ENCODE assay signal across 3 cellular contexts in the genomic region with DNA sequence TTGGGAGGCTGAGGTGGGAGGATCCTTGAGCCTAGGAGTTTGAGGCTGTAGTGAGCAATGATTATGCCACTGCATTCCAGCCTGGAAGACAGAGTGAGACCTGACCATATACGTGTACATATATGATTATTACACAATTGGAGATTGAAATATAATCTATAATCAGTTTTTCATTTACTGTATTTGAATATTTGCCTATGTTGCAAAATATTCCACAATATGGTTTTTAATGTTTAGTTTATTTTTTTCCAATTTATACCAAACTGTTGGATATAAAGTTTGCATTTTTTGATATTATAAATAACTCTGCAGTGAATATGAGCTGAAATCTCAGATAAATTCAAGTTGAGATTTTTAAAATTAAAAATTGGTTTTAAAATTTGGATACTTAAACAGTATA.
A peak's percentile ranks its signal among the peaks of the same experiment; 100 is the strongest.
TF ChIP-seq lines count a peak whose summit lies in the region.

No MANE protein-coding gene starts in this region.

TF ChIP-seq in HepG2, 621 proteins besides CTCF, POLR2A, EP300 and RAD21 (continued from another document and continues in another):
- TF ChIP-seq, protein P1, sequence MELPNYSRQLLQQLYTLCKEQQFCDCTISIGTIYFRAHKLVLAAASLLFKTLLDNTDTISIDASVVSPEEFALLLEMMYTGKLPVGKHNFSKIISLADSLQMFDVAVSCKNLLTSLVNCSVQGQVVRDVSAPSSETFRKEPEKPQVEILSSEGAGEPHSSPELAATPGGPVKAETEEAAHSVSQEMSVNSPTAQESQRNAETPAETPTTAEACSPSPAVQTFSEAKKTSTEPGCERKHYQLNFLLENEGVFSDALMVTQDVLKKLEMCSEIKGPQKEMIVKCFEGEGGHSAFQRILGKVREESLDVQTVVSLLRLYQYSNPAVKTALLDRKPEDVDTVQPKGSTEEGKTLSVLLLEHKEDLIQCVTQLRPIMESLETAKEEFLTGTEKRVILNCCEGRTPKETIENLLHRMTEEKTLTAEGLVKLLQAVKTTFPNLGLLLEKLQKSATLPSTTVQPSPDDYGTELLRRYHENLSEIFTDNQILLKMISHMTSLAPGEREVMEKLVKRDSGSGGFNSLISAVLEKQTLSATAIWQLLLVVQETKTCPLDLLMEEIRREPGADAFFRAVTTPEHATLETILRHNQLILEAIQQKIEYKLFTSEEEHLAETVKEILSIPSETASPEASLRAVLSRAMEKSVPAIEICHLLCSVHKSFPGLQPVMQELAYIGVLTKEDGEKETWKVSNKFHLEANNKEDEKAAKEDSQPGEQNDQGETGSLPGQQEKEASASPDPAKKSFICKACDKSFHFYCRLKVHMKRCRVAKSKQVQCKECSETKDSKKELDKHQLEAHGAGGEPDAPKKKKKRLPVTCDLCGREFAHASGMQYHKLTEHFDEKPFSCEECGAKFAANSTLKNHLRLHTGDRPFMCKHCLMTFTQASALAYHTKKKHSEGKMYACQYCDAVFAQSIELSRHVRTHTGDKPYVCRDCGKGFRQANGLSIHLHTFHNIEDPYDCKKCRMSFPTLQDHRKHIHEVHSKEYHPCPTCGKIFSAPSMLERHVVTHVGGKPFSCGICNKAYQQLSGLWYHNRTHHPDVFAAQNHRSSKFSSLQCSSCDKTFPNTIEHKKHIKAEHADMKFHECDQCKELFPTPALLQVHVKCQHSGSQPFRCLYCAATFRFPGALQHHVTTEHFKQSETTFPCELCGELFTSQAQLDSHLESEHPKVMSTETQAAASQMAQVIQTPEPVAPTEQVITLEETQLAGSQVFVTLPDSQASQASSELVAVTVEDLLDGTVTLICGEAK (IDR thresholded peaks at IDR 0.05) = no peak
- TF ChIP-seq, protein P1 (CRISPR knock-in tag; IDR thresholded peaks at IDR 0.05) = no peak

TF ChIP-seq in K562, 482 proteins besides CTCF, POLR2A, EP300 and RAD21:
- TF ChIP-seq, protein P2, sequence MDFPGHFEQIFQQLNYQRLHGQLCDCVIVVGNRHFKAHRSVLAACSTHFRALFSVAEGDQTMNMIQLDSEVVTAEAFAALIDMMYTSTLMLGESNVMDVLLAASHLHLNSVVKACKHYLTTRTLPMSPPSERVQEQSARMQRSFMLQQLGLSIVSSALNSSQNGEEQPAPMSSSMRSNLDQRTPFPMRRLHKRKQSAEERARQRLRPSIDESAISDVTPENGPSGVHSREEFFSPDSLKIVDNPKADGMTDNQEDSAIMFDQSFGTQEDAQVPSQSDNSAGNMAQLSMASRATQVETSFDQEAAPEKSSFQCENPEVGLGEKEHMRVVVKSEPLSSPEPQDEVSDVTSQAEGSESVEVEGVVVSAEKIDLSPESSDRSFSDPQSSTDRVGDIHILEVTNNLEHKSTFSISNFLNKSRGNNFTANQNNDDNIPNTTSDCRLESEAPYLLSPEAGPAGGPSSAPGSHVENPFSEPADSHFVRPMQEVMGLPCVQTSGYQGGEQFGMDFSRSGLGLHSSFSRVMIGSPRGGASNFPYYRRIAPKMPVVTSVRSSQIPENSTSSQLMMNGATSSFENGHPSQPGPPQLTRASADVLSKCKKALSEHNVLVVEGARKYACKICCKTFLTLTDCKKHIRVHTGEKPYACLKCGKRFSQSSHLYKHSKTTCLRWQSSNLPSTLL (IDR thresholded peaks at IDR 0.05) = no peak
- peak; percentile 9; the same call in 1 of the 2 replicates for TF ChIP-seq MAFF (IDR thresholded peaks at IDR 0.05; ENCODE audit: low read length)
- no peak for TF ChIP-seq SAFB (IDR thresholded peaks at IDR 0.05; ENCODE audit: borderline replicate concordance, low read depth, low read length)
- TF ChIP-seq BRCA1 (IDR thresholded peaks at IDR 0.05) = no peak
- no peak for TF ChIP-seq BRCA1 (CRISPR knock-in tag; IDR thresholded peaks at IDR 0.05)
- 0 out of 2 replicates have a peak, but pooled peaks have one; percentile 14 for TF ChIP-seq MAFK (IDR thresholded peaks at IDR 0.05; ENCODE audit: low read length)
- TF ChIP-seq C11orf30 (IDR thresholded peaks at IDR 0.05; ENCODE audit: low read depth) = peak; percentile 46; the same call in 1 of the 2 replicates
- TF ChIP-seq SUPT5H (IDR thresholded peaks at IDR 0.05) = no peak
- TF ChIP-seq ZNF316 (IDR thresholded peaks at IDR 0.05) = peak; percentile 66

TF ChIP-seq in SK-N-SH treated with all-trans-retinoic acid at 6 μM for 48 hours, 23 proteins besides CTCF, POLR2A, EP300 and RAD21 (continued from another document):
- TF ChIP-seq, protein P3, sequence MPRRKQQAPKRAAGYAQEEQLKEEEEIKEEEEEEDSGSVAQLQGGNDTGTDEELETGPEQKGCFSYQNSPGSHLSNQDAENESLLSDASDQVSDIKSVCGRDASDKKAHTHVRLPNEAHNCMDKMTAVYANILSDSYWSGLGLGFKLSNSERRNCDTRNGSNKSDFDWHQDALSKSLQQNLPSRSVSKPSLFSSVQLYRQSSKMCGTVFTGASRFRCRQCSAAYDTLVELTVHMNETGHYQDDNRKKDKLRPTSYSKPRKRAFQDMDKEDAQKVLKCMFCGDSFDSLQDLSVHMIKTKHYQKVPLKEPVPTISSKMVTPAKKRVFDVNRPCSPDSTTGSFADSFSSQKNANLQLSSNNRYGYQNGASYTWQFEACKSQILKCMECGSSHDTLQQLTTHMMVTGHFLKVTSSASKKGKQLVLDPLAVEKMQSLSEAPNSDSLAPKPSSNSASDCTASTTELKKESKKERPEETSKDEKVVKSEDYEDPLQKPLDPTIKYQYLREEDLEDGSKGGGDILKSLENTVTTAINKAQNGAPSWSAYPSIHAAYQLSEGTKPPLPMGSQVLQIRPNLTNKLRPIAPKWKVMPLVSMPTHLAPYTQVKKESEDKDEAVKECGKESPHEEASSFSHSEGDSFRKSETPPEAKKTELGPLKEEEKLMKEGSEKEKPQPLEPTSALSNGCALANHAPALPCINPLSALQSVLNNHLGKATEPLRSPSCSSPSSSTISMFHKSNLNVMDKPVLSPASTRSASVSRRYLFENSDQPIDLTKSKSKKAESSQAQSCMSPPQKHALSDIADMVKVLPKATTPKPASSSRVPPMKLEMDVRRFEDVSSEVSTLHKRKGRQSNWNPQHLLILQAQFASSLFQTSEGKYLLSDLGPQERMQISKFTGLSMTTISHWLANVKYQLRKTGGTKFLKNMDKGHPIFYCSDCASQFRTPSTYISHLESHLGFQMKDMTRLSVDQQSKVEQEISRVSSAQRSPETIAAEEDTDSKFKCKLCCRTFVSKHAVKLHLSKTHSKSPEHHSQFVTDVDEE (CRISPR knock-in tag; IDR thresholded peaks at IDR 0.05) = no peak
- TF ChIP-seq, protein P4, sequence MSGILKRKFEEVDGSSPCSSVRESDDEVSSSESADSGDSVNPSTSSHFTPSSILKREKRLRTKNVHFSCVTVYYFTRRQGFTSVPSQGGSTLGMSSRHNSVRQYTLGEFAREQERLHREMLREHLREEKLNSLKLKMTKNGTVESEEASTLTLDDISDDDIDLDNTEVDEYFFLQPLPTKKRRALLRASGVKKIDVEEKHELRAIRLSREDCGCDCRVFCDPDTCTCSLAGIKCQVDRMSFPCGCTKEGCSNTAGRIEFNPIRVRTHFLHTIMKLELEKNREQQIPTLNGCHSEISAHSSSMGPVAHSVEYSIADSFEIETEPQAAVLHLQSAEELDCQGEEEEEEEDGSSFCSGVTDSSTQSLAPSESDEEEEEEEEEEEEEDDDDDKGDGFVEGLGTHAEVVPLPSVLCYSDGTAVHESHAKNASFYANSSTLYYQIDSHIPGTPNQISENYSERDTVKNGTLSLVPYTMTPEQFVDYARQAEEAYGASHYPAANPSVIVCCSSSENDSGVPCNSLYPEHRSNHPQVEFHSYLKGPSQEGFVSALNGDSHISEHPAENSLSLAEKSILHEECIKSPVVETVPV (CRISPR knock-in tag; IDR thresholded peaks at IDR 0.05) = no peak
- TF ChIP-seq ZNF565 (CRISPR knock-in tag; conservative IDR thresholded peaks at IDR 0.05; ENCODE audit: low read depth) = no peak
